In genomic region chr2:74653985-74654882, GRCh38 we compare ENCODE assay signal across 8 cellular contexts. TPM values are rescaled to one million over a fixed set of nuclear protein-coding genes. Genes with fewer than 3 reads are reported as not detected.
DNase-seq lines count a peak whose midpoint lies in the region; ATAC-seq and TF ChIP-seq lines count a peak whose summit lies in the region.

Gene SEMA4F, plus strand, starts transcription at chr2:74654247. Its CDS starts 130 bp downstream, at chr2:74654377.

- peaks cover 5% of the 10 kb centered on the region for H3K27me3 ChIP-seq in CD4-positive, alpha-beta T cell (ENCODE audit: control insufficient read depth, insufficient read depth, low read length)
- no peaks in the 10 kb centered on the region for H3K27me3 ChIP-seq in lung (ENCODE audit: control insufficient read depth, insufficient read depth)

- DNase-seq in CD4-positive, alpha-beta T cell: peak; percentile 83 to 94 (median 92)
- peak; percentile 98 for DNase-seq in HK-2 (ENCODE audit: unreplicated experiment)
- peak; percentile 97 for DNase-seq in NCI-H82 treated with DMSO at 0.1 percent for 48 hours (lab: John Stamatoyannopoulos, UW; ENCODE audit: unreplicated experiment)
- peak; percentile 96 for DNase-seq in activated CD8-positive, alpha-beta T cell treated with anti-CD3 and anti-CD28 coated beads for 36 hours
- peak; percentile 91 for DNase-seq in effector CD4-positive, alpha-beta T cell
- peak; percentile 98 for DNase-seq in lung (ENCODE audit: low spot score)
- DNase-seq in stimulated activated CD4-positive, alpha-beta T cell treated with anti-CD3 and anti-CD28 coated beads, TNF-alpha, amount 100 ng/mL, for 24 hours (ENCODE audit: low read depth in 3 of 3): peak; percentile 89 to 95 (median 90)

- peak within 1 kb of the TSS; percentile 88 for H3K4me3 Mint-ChIP-seq in CD4-positive, alpha-beta T cell
- H3K4me3 Mint-ChIP-seq in activated CD8-positive, alpha-beta T cell treated with anti-CD3 and anti-CD28 coated beads for 36 hours: peak within 1 kb of the TSS; percentile 65

- H3K4me1 ChIP-seq in lung (ENCODE audit: control insufficient read depth in 2 of 2, insufficient read depth in 2 of 2, low read length in 2 of 2): peaks cover 0 to 4% of the 10 kb centered on the region in 2 donors

- H3K4me1 Mint-ChIP-seq in CD4-positive, alpha-beta T cell (ENCODE audit: low read depth): peaks cover 26% of the 10 kb centered on the region
- H3K4me1 Mint-ChIP-seq in activated CD8-positive, alpha-beta T cell treated with anti-CD3 and anti-CD28 coated beads for 36 hours (ENCODE audit: low read depth): peaks cover 11% of the 10 kb centered on the region

- intact Hi-C loops in CD4-positive, alpha-beta T cell (cut with DNase I, micrococcal nuclease): loop anchor here in 1 of 2 experiments (5.0 to 10.0 kb wide), 7 partner anchors 99 to 1439 kb away; partner anchors contain the start of genes ALMS1, DOK1, LOXL3 and POLE4
- intact Hi-C loops in activated CD8-positive, alpha-beta T cell treated with anti-CD3 and anti-CD28 coated beads for 36 hours (cut with micrococcal nuclease): no loop called here

- no peaks in the 10 kb centered on the region for H3K36me3 ChIP-seq in lung (ENCODE audit: control insufficient read depth in 2 of 2, insufficient read depth in 2 of 2, low read length in 2 of 2)

- 1 to 2% methylated on average over 71 to 79 of the region's 79 CpGs for WGBS in lung, 2 donors

- H3K27ac Mint-ChIP-seq in CD4-positive, alpha-beta T cell: peak within 1 kb of the TSS; percentile 80
- H3K27ac Mint-ChIP-seq in activated CD8-positive, alpha-beta T cell treated with anti-CD3 and anti-CD28 coated beads for 36 hours: peak within 1 kb of the TSS; percentile 17

- peaks cover 14% of the 10 kb centered on the region for H3K27me3 Mint-ChIP-seq in CD4-positive, alpha-beta T cell
- peaks cover 5% of the 10 kb centered on the region for H3K27me3 Mint-ChIP-seq in activated CD8-positive, alpha-beta T cell treated with anti-CD3 and anti-CD28 coated beads for 36 hours

- H3K27ac ChIP-seq in CD4-positive, alpha-beta T cell (ENCODE audit: low read depth, low read length): no peak within 1 kb of the TSS
- no peak within 1 kb of the TSS for H3K27ac ChIP-seq in lung (ENCODE audit: low read depth in 1 of 2, low read length in 1 of 2)

- H3K9me3 Mint-ChIP-seq in CD4-positive, alpha-beta T cell: no peaks in the 10 kb centered on the region
- no peaks in the 10 kb centered on the region for H3K9me3 Mint-ChIP-seq in activated CD8-positive, alpha-beta T cell treated with anti-CD3 and anti-CD28 coated beads for 36 hours

- H3K9me3 ChIP-seq in CD4-positive, alpha-beta T cell (ENCODE audit: control insufficient read depth, low read length): no peaks in the 10 kb centered on the region
- H3K9me3 ChIP-seq in lung (ENCODE audit: control insufficient read depth in 2 of 2, insufficient read depth in 1 of 2, low read length in 1 of 2): no peaks in the 10 kb centered on the region

- H3K4me3 ChIP-seq in lung: peak within 1 kb of the TSS; percentile 62

- TF ChIP-seq CTCF in CD4-positive, alpha-beta T cell (IDR thresholded peaks at IDR 0.05): no peak
- no peak for TF ChIP-seq CTCF in activated CD8-positive, alpha-beta T cell treated with anti-CD3 and anti-CD28 coated beads for 36 hours (IDR thresholded peaks at IDR 0.05)
- no peak for TF ChIP-seq CTCF in lung (IDR thresholded peaks at IDR 0.05; ENCODE audit: control extremely low read depth, extremely low read depth)

- peak; percentile 99 for ATAC-seq in CD4-positive, alpha-beta T cell (ENCODE audit: poor library complexity)
- ATAC-seq in GM19455 (IDR thresholded peaks at IDR 0.05; ENCODE audit: unreplicated experiment): peak; percentile 99
- peak; percentile 100 for ATAC-seq in activated CD8-positive, alpha-beta T cell treated with anti-CD3 and anti-CD28 coated beads for 36 hours
- ATAC-seq in lung (ENCODE audit: insufficient read depth, low FRiP score): peak; percentile 100

- H3K36me3 Mint-ChIP-seq in CD4-positive, alpha-beta T cell (ENCODE audit: low read depth): peaks cover 12% of the 10 kb centered on the region
- H3K36me3 Mint-ChIP-seq in activated CD8-positive, alpha-beta T cell treated with anti-CD3 and anti-CD28 coated beads for 36 hours (ENCODE audit: low read depth): no peaks in the 10 kb centered on the region

- CTCF ChIA-PET in CD4-positive, alpha-beta T cell (lab: Charles Lee): no interaction called here
- CTCF ChIA-PET in activated CD8-positive, alpha-beta T cell treated with anti-CD3 and anti-CD28 coated beads for 36 hours (lab: Charles Lee): interaction anchor here (0.8 to 1.4 kb wide), 2 partner anchors 20 to 223 kb away, joined by 3 to 4 read pairs; no protein-coding TSS in a partner anchor

- POLR2A ChIA-PET in CD4-positive, alpha-beta T cell (lab: Charles Lee): interaction anchor here (0.5 to 0.9 kb wide), 4 partner anchors 8 to 917 kb away, joined by 3 to 5 read pairs (median 4); partner anchors contain the start of gene TPRKB
- POLR2A ChIA-PET in activated CD8-positive, alpha-beta T cell treated with anti-CD3 and anti-CD28 coated beads for 36 hours (lab: Charles Lee): interaction anchor here (1.9 kb wide), 1 partner anchor 8 kb away, joined by 4 read pairs; no protein-coding TSS in a partner anchor

RNA-seq across cellular contexts. Expression of gene SEMA4F, which starts in this region (rescaled TPM):
- 1 to 10 TPM; 6.8 to 7.3 TPM for total RNA-seq in CD4-positive, alpha-beta T cell
- 1 to 10 TPM; 3.1 to 4.2 TPM for total RNA-seq in activated CD8-positive, alpha-beta T cell treated with anti-CD3 and anti-CD28 coated beads for 36 hours
- total RNA-seq in lung: 1 to 10 TPM; 4.9 to 9.6 TPM
- polyA plus RNA-seq in lung: 1 to 10 TPM; 3.0 to 3.4 TPM
